Comparison of ENCODE assay signal across 8 cellular contexts in the genomic region with DNA sequence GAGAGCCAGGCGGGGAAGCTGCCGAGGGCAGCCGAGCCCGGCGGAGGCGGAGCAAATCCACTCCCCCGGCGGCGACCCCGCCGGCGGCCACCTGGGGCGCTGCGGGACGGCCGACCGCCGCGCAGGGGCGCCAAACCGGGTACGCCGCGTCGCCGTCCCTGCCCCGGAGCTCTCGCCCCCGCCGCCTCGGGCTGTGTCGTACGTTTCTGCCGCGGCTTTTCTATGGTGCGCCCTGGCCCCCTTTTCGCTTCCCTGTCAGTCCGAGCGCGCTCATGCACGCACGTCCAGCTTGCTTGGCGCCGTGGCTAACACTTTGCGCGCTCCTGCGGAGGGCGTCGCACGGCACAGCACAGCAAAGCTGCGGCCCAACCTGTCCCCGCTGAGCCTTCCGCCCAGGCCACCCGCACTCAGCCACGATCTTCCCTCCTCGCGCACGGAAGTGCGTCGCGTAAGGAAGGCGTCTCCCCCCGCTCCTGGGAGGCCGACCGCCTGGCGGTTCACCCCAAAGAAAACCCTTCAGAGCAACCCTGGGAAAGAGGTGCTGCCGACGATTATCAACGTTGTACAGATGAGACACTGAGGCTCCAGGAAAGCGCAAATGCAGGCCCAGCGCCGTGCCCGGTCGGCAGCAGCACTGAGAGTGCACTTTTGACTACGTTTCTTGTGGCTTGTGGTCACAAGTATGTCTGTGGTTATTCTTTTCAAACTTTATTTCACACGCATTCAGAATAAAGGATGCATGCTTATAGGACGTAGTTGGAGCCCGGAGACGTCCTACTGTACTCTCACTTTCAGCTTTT. TPM values are rescaled to one million over a fixed set of nuclear protein-coding genes. Genes with fewer than 3 reads are reported as not detected.
DNase-seq lines count a peak whose midpoint lies in the region; ATAC-seq, FAIRE-seq and TF ChIP-seq lines count a peak whose summit lies in the region.

A gene (minus strand): TSS at position 48 of the 800 bp plus-strand sequence. CDS start 1,857 bp downstream, outside the sequence.

- CTCF ChIA-PET in HepG2 (lab: Yijun Ruan, JAX; ENCODE audit: low intra/inter-chr PET ratio, low total read pairs), result interaction anchor here (0.7 to 2.8 kb wide), 9 partner anchors 16 to 148 kb away, joined by 3 to 15 read pairs (median 7); no protein-coding TSS in a partner anchor

- H3K4me3 ChIP-seq in HepG2 (replicated peaks in 1 of 3; ENCODE audit: insufficient read depth in 1 of 3, low read depth in 2 of 3, low read length in 3 of 3), result peak within 1 kb of the TSS; percentile 89 to 96 (median 95)

- H3K9ac ChIP-seq in HepG2 (ENCODE audit: insufficient read depth, low read depth, low read length), result peak within 1 kb of the TSS; percentile 100

- peaks cover 35% of the 10 kb centered on the region for H3K4me1 ChIP-seq in HepG2 (ENCODE audit: insufficient read depth, low read length)

- peaks cover 44% of the 10 kb centered on the region for H3K79me2 ChIP-seq in HepG2 (ENCODE audit: insufficient read depth, low read length)

- peak within 1 kb of the TSS; percentile 86 for H3K4me3 Mint-ChIP-seq in activated CD4-positive, alpha-beta T cell treated with anti-CD3 and anti-CD28 coated beads, Interleukin-2, amount 10 ng/mL, durations not matched to agents 24 days and 14 days

- in situ Hi-C loops in HepG2 (cut with HindIII; ENCODE audit: extremely low pct_ligation_motif_present, low pct_unique_long_range_greater_than_20kb), result loop anchor here (5.0 kb wide), 2 partner anchors 54 to 149 kb away; no protein-coding TSS in a partner anchor

- intact Hi-C loops in activated CD4-positive, alpha-beta T cell treated with anti-CD3 and anti-CD28 coated beads, Interleukin-2, amount 10 ng/mL, durations not matched to agents 24 days and 14 days (cut with micrococcal nuclease), result loop anchor here (1.0 to 5.0 kb wide), 11 partner anchors 64 to 994 kb away; a partner anchor contains a TSS
- intact Hi-C loops in HepG2 (cut with micrococcal nuclease; ENCODE audit: unreplicated experiment), result loop anchor here (1.0 to 10.0 kb wide), 8 partner anchors 21 to 997 kb away; a partner anchor contains a TSS

- TF ChIP-seq EP300 in HepG2 (IDR thresholded peaks at IDR 0.05; ENCODE audit: low read depth in 2 of 2, low read length in 2 of 2) (peak; percentile 52 to 68), HepG2 (CRISPR knock-in tag; IDR thresholded peaks at IDR 0.05; ENCODE audit: borderline replicate concordance) (peak; percentile 85)

- TF ChIP-seq CTCF in HepG2 (CRISPR knock-in tag; IDR thresholded peaks at IDR 0.05), result peak; percentile 87

- peak within 1 kb of the TSS; percentile 100 for H3K27ac Mint-ChIP-seq in activated CD4-positive, alpha-beta T cell treated with anti-CD3 and anti-CD28 coated beads, Interleukin-2, amount 10 ng/mL, durations not matched to agents 24 days and 14 days

- peak within 1 kb of the TSS; percentile 93 for H3K4me2 ChIP-seq in HepG2 (ENCODE audit: low read depth, low read length)

- H3K9me3 Mint-ChIP-seq in activated CD4-positive, alpha-beta T cell treated with anti-CD3 and anti-CD28 coated beads, Interleukin-2, amount 10 ng/mL, durations not matched to agents 24 days and 14 days, result no peaks in the 10 kb centered on the region

- DNase-seq in C1 segment of cervical spinal cord (lab: John Stamatoyannopoulos, UW), result peak in 13 of 14 donors; percentile 68 to 92 (median 86)
- peak; percentile 69 for DNase-seq in GM19240 (ENCODE audit: insufficient read length, low spot score)
- peak; percentile 85 for DNase-seq in NCI-H524 treated with DMSO at 0.1 percent for 48 hours (lab: John Stamatoyannopoulos, UW)
- peak; percentile 96 for DNase-seq in activated CD4-positive, alpha-beta T cell treated with anti-CD3 and anti-CD28 coated beads, Interleukin-2, amount 10 ng/mL, durations not matched to agents 24 days and 14 days
- DNase-seq in dedifferentiated amniotic fluid mesenchymal stem cell (ENCODE audit: extremely low spot score), result peak; percentile 81
- DNase-seq in HepG2 (ENCODE audit: low spot score), result peak; percentile 93
- peak; percentile 90 for DNase-seq in stimulated activated CD4-positive, alpha-beta T cell treated with anti-CD3 and anti-CD28 coated beads, Interleukin-4, amount 100 ng/mL, for 1 hour

- no peaks in the 10 kb centered on the region; a peak in 1 of 5 replicates for H3K27me3 ChIP-seq in HepG2 (ENCODE audit: control insufficient read depth in 1 of 2, insufficient read depth in 2 of 2, low read length in 2 of 2)

- peak within 1 kb of the TSS; percentile 56 for H2AFZ ChIP-seq in HepG2 (ENCODE audit: low read length)

- POLR2A ChIA-PET in HepG2 (lab: Yijun Ruan, JAX), result interaction anchor here (0.7 to 5.9 kb wide), 56 partner anchors 9 to 249 kb away, joined by 3 to 323 read pairs (median 5); a partner anchor contains a TSS

- FAIRE-seq in HepG2 (lab: Jason Lieb, UNC), result no peak

- H3K9me3 ChIP-seq in HepG2 (ENCODE audit: low read length), result no peaks in the 10 kb centered on the region

- peaks cover under 1 to 5% of the 10 kb centered on the region in 2 experiments; a peak in 4 of 5 replicates for H3K36me3 ChIP-seq in HepG2 (replicated peaks in 1 of 2; ENCODE audit: control insufficient read depth in 1 of 2, insufficient read depth in 2 of 2, low read length in 2 of 2)

- peaks cover 17% of the 10 kb centered on the region for H3K36me3 Mint-ChIP-seq in activated CD4-positive, alpha-beta T cell treated with anti-CD3 and anti-CD28 coated beads, Interleukin-2, amount 10 ng/mL, durations not matched to agents 24 days and 14 days (ENCODE audit: low read depth)

- BruUV-seq in HepG2 (replicated peaks; lab: Mats Ljungman, UMichigan), result TSS peak; percentile 92

- 1% methylated on average over 78 of the region's 79 CpGs for WGBS in HepG2 (ENCODE audit: low lambda C conversion rate)

- TF ChIP-seq RAD21 in HepG2 (CRISPR knock-in tag; IDR thresholded peaks at IDR 0.05), result peak; percentile 100

- ATAC-seq in HG03457 (IDR thresholded peaks at IDR 0.05; ENCODE audit: unreplicated experiment) (peak; percentile 62), HepG2 (peak; percentile 86)

- H3K4me1 Mint-ChIP-seq in activated CD4-positive, alpha-beta T cell treated with anti-CD3 and anti-CD28 coated beads, Interleukin-2, amount 10 ng/mL, durations not matched to agents 24 days and 14 days, result peaks cover 32% of the 10 kb centered on the region

- no peaks in the 10 kb centered on the region for H3K27me3 Mint-ChIP-seq in activated CD4-positive, alpha-beta T cell treated with anti-CD3 and anti-CD28 coated beads, Interleukin-2, amount 10 ng/mL, durations not matched to agents 24 days and 14 days

- peaks cover 18% of the 10 kb centered on the region for H4K20me1 ChIP-seq in HepG2 (ENCODE audit: insufficient read depth, low read length)

- TF ChIP-seq POLR2A in HepG2 (IDR thresholded peaks at IDR 0.05; ENCODE audit: insufficient read depth in 1 of 2, low read depth in 2 of 2, low read length in 2 of 2), result peak in 1 of 2 experiments; percentile 97; a peak in 2 of 4 replicates

- H3K27ac ChIP-seq in HepG2 (ENCODE audit: extremely low read length, insufficient read depth, low read length), result peak within 1 kb of the TSS; percentile 94

TF ChIP-seq in HepG2, 621 proteins besides CTCF, POLR2A, EP300 and RAD21 (continues in another document):
- TF ChIP-seq DR1 (CRISPR knock-in tag; IDR thresholded peaks at IDR 0.05), result no peak; the same call in 1 of the 2 replicates
- peak; percentile 72 for TF ChIP-seq CREM (IDR thresholded peaks at IDR 0.05)
- peak; percentile 59; the same call in 1 of the 2 replicates for TF ChIP-seq CREM (CRISPR knock-in tag; IDR thresholded peaks at IDR 0.05)
- peak; percentile 97 for TF ChIP-seq ETV5 (CRISPR knock-in tag; IDR thresholded peaks at IDR 0.05; ENCODE audit: borderline replicate concordance)

RNA-seq across cellular contexts. Expression of the gene that starts here (rescaled TPM):
- total RNA-seq in activated CD4-positive, alpha-beta T cell treated with anti-CD3 and anti-CD28 coated beads, Interleukin-2, amount 10 ng/mL, durations not matched to agents 24 days and 14 days, result 116 TPM in 2 replicates
- 560 and 761 TPM in 2 replicates for total RNA-seq in HepG2 (2016; rRNA removed; fragmentation: Illumina TruSeq; extraction: Trizol)
- 152 and 185 TPM in 2 replicates for total RNA-seq in HepG2 (2016; cell fraction: cytosol; rRNA removed; fragmentation: Illumina TruSeq; extraction: Trizol; ENCODE audit: low read depth)
- 547 and 739 TPM in 2 replicates for total RNA-seq in HepG2 (2016; cell fraction: insoluble cytoplasmic fraction; rRNA removed; fragmentation: Illumina TruSeq; extraction: Trizol)
- total RNA-seq in HepG2 (2016; cell fraction: membrane; rRNA removed; fragmentation: Illumina TruSeq; extraction: Trizol), result 193 and 217 TPM in 2 replicates
- total RNA-seq in HepG2 (2016; cell fraction: nucleus; rRNA removed; fragmentation: Illumina TruSeq; extraction: Trizol), result 529 and 592 TPM in 2 replicates
- polyA plus RNA-seq in HepG2 (2011; rRNA removed), result 251 and 312 TPM in 2 replicates
- polyA plus RNA-seq in HepG2 (2011; cell fraction: cytosol; rRNA removed), result 136 and 176 TPM in 2 replicates
- polyA plus RNA-seq in HepG2 (2011; cell fraction: nucleus; rRNA removed), result 261 and 311 TPM in 2 replicates
- 201 and 210 TPM in 2 replicates for polyA plus RNA-seq in HepG2 (2012)
- 18.3 and 18.5 TPM in 2 replicates for polyA plus RNA-seq in HepG2 (2016; cell fraction: cytosol; fragmentation: Illumina TruSeq; extraction: Trizol; ENCODE audit: low read depth)
- 345 and 361 TPM in 2 replicates for polyA plus RNA-seq in HepG2 (2016; cell fraction: insoluble cytoplasmic fraction; fragmentation: Illumina TruSeq; extraction: Trizol; ENCODE audit: low read depth)
- 42.8 and 42.9 TPM in 2 replicates for polyA plus RNA-seq in HepG2 (2016; cell fraction: membrane; fragmentation: Illumina TruSeq; extraction: Trizol; ENCODE audit: low read depth)
- polyA plus RNA-seq in HepG2 (2016; cell fraction: nucleus; fragmentation: Illumina TruSeq; extraction: Trizol; ENCODE audit: insufficient read depth, low read depth), result 433 and 489 TPM in 2 replicates
- polyA minus RNA-seq in HepG2 (2011; rRNA and poly(A)+ RNA removed; ENCODE audit: low replicate concordance), result 372 and 1,089 TPM in 2 replicates
- polyA minus RNA-seq in HepG2 (2011; cell fraction: cytosol; rRNA and poly(A)+ RNA removed), result 426 and 459 TPM in 2 replicates
- 772 and 919 TPM in 2 replicates for polyA minus RNA-seq in HepG2 (2011; cell fraction: nucleus; rRNA and poly(A)+ RNA removed)

Comparison
In these comparisons a context has a peak if more than half of its experiments do, and no peak if none do; other contexts are left out.
1. Peak in every context shown above with its lines: DNase-seq, ATAC-seq, H3K4me3 ChIP-seq and H3K27ac ChIP-seq.